8 cellular contexts compared by ENCODE assay signal in genomic region chr2:241064008-241064801, GRCh38. TPM values are rescaled to one million over a fixed set of nuclear protein-coding genes. Genes with fewer than 3 reads are reported as not detected.
DNase-seq lines count a peak whose midpoint lies in the region; ATAC-seq and TF ChIP-seq lines count a peak whose summit lies in the region.

No MANE protein-coding gene starts in this region.

- H3K4me1 Mint-ChIP-seq in osteocyte (ENCODE audit: unreplicated experiment), result no peaks in the 10 kb centered on the region

- ATAC-seq in GM18511 (IDR thresholded peaks at IDR 0.05; ENCODE audit: unreplicated experiment) (no peak), gastroesophageal sphincter (no peak)

- peaks cover 0 to 37% of the 10 kb centered on the region in 2 donors for H3K36me3 ChIP-seq in gastroesophageal sphincter

- no peak overlapping the region for H3K27ac Mint-ChIP-seq in osteocyte (ENCODE audit: unreplicated experiment)

- peaks cover 22% of the 10 kb centered on the region for H3K27me3 Mint-ChIP-seq in osteocyte (ENCODE audit: unreplicated experiment)

- no peaks in the 10 kb centered on the region for H3K9me3 ChIP-seq in gastroesophageal sphincter

- no peak overlapping the region for H3K27ac ChIP-seq in gastroesophageal sphincter

- TF ChIP-seq CTCF in GM13977 (IDR thresholded peaks at IDR 0.05; ENCODE audit: extremely low read depth, insufficient read depth, missing control alignments) (no peak), osteocyte (IDR thresholded peaks at IDR 0.05) (no peak), gastroesophageal sphincter (IDR thresholded peaks at IDR 0.05) (no peak)

- H3K27me3 ChIP-seq in gastroesophageal sphincter, result peaks cover 41% of the 10 kb centered on the region

- in situ Hi-C loops in GM13977 (cut with MboI; ENCODE audit: low pct_unique_long_range_greater_than_20kb, low sequenced_read_pairs, unreplicated experiment), result no loop called here

- TF ChIP-seq EP300 in gastroesophageal sphincter (IDR thresholded peaks at IDR 0.05), result no peak

- TF ChIP-seq POLR2A in gastroesophageal sphincter (IDR thresholded peaks at IDR 0.05), result no peak

- no peak overlapping the region for H3K4me3 ChIP-seq in gastroesophageal sphincter

- H3K4me3 Mint-ChIP-seq in osteocyte (ENCODE audit: unreplicated experiment), result no peak overlapping the region

- WGBS in gastroesophageal sphincter (ENCODE audit: low coverage in 1 of 2), 2 donors, result 0 to 7% methylated on average over 1 to 4 of the region's 32 CpGs

- H3K4me1 ChIP-seq in gastroesophageal sphincter, result peaks cover 0 to 11% (median 0%) of the 10 kb centered on the region in 3 donors

- no peaks in the 10 kb centered on the region for H3K9me3 Mint-ChIP-seq in osteocyte (ENCODE audit: unreplicated experiment)

- peak; percentile 84 for DNase-seq in GM13977 (ENCODE audit: low spot score)
- peak in 3 of 5 experiments; percentile 13 to 39 (median 38) for DNase-seq in T-helper 2 cell
- peak; percentile 32 for DNase-seq in dermis blood vessel endothelial cell
- DNase-seq in osteocyte (ENCODE audit: extremely low spot score, unreplicated experiment), result peak; percentile 83
- no peak for DNase-seq in cerebellar nuclear complex (lab: John Stamatoyannopoulos, UW)
- DNase-seq in C1 segment of cervical spinal cord (lab: John Stamatoyannopoulos, UW), result no peak

- H3K36me3 Mint-ChIP-seq in osteocyte (ENCODE audit: unreplicated experiment), result no peaks in the 10 kb centered on the region

RNA-seq across cellular contexts. Expression of gene MTERF4, which starts 37.9 kb away (rescaled TPM):
- total RNA-seq in dermis blood vessel endothelial cell (37.6 and 43.2 TPM in 2 replicates), osteocyte (32.4 and 36.8 TPM in 2 replicates), gastroesophageal sphincter (10 to 100 TPM; 27.1 to 33.0 (median 32.1) TPM)

Comparison
In these comparisons a context has a peak if more than half of its experiments do, and no peak if none do; other contexts are left out.
1. DNase-seq: peak in GM13977 (single experiment), T-helper 2 cell (3 of 5), dermis blood vessel endothelial cell (single experiment) and osteocyte (single experiment); none in cerebellar nuclear complex (0 of 2) and C1 segment of cervical spinal cord (0 of 14).